Comparison of ENCODE assay signal across 27 cellular contexts in genomic region chr13:110872768-110873638, GRCh38.
"Had no signal": no experiment of that assay in that cellular context is flagged by ENCODE, and none has a peak within 500 bp of the region (broad histone marks: within the 10 kb centered on the region; RNA-seq: fewer than 3 reads in every experiment).

No MANE protein-coding gene starts in this region.

- H3K9me3 ChIP-seq: heart left ventricle, left ventricle myocardium inferior, right lobe of liver, upper lobe of right lung had no signal

- H3K27ac Mint-ChIP-seq: activated B cell treated with CpG ODN at 0.5 μM for 24 hours; activated CD4-positive, alpha-beta T cell treated with anti-CD3 and anti-CD28 coated beads for 36 hours; activated naive CD8-positive, alpha-beta T cell treated with anti-CD3 and anti-CD28 coated beads for 36 hours; nephron progenitor cell; stimulated activated naive B cell treated with anti-CD40 and anti-IgM and Interleukin-4, amounts not matched to agents 10 μg/mL and 1 μg/mL and 100 μg/mL, for 72 hours; T-helper 1 cell treated with Interleukin-12 subunit alpha and Interleukin-12 subunit beta and Interleukin-4 antibody, amounts not matched to agents 30 μg/mL and 1 μg/mL, for 36 hours had no signal

- H3K4me3 Mint-ChIP-seq: activated B cell treated with CpG ODN at 0.5 μM for 24 hours; activated CD4-positive, alpha-beta T cell treated with anti-CD3 and anti-CD28 coated beads for 36 hours; activated naive CD8-positive, alpha-beta T cell treated with anti-CD3 and anti-CD28 coated beads for 36 hours; nephron progenitor cell; stimulated activated naive B cell treated with anti-CD40 and anti-IgM and Interleukin-4, amounts not matched to agents 10 μg/mL and 1 μg/mL and 100 μg/mL, for 72 hours; T-helper 1 cell treated with Interleukin-12 subunit alpha and Interleukin-12 subunit beta and Interleukin-4 antibody, amounts not matched to agents 30 μg/mL and 1 μg/mL, for 36 hours had no signal

- FAIRE-seq: colon, endothelial cell of umbilical vein, small intestine had no signal

- H3K9me3 Mint-ChIP-seq: activated B cell treated with CpG ODN at 0.5 μM for 24 hours; activated naive CD8-positive, alpha-beta T cell treated with anti-CD3 and anti-CD28 coated beads for 36 hours; stimulated activated naive B cell treated with anti-CD40 and anti-IgM and Interleukin-4, amounts not matched to agents 10 μg/mL and 1 μg/mL and 100 μg/mL, for 72 hours; T-helper 1 cell treated with Interleukin-12 subunit alpha and Interleukin-12 subunit beta and Interleukin-4 antibody, amounts not matched to agents 30 μg/mL and 1 μg/mL, for 36 hours had no signal

- H3K27me3 ChIP-seq: heart left ventricle, right lobe of liver, upper lobe of right lung had no signal

- DNase-seq: activated B cell treated with CpG ODN at 0.5 μM for 24 hours; activated CD4-positive, alpha-beta T cell treated with anti-CD3 and anti-CD28 coated beads for 36 hours; activated CD4-positive, alpha-beta T cell treated with anti-CD3 and anti-CD28 coated beads, Interleukin-2, amount 50 U/mL, for 4 hours; activated CD8-positive, alpha-beta memory T cell treated with anti-CD3 and anti-CD28 coated beads for 24 hours; activated CD8-positive, alpha-beta memory T cell treated with anti-CD3 and anti-CD28 coated beads, Interleukin-2, amount 50 U/mL, for 4 hours; activated naive CD4-positive, alpha-beta T cell treated with Interleukin-2 at 50 U/mL for 16 hours; activated naive CD8-positive, alpha-beta T cell treated with anti-CD3 and anti-CD28 coated beads for 36 hours; activated T-cell treated with anti-CD3 and anti-CD28 coated beads, Interleukin-2, amount 50 U/mL, for 48 hours; central memory CD4-positive, alpha-beta T cell; effector memory CD4-positive, alpha-beta T cell; kidney glomerular epithelial cell; left ventricle myocardium inferior; midbrain; nephron progenitor cell; nucleus accumbens; right lobe of liver; small intestine; stimulated activated CD4-positive, alpha-beta T cell treated with anti-CD3 and anti-CD28 coated beads, Interleukin-2, amount 100 ng/mL, for 48 hours; stimulated activated CD8-positive, alpha-beta memory T cell treated with anti-CD3 and anti-CD28 coated beads, Interleukin-4, amount 100 ng/mL, for 48 hours; stimulated activated naive B cell treated with anti-CD40 and anti-IgM and Interleukin-4, amounts not matched to agents 10 μg/mL and 1 μg/mL and 100 μg/mL, for 72 hours; T1000; upper lobe of right lung had no signal

- H3K27ac ChIP-seq: heart left ventricle, left ventricle myocardium inferior, right lobe of liver, upper lobe of right lung had no signal

- H3K4me3 ChIP-seq: heart left ventricle, left ventricle myocardium inferior, right lobe of liver, upper lobe of right lung had no signal

- H3K36me3 ChIP-seq: heart left ventricle, left ventricle myocardium inferior, right lobe of liver, upper lobe of right lung had no signal

- ATAC-seq: activated CD4-positive, alpha-beta T cell treated with anti-CD3 and anti-CD28 coated beads for 36 hours; esophagus mucosa; heart left ventricle; right lobe of liver; stimulated activated naive B cell treated with anti-CD40 and anti-IgM and Interleukin-4, amounts not matched to agents 10 μg/mL and 1 μg/mL and 100 μg/mL, for 72 hours; upper lobe of right lung had no signal
